14 cellular contexts compared by ENCODE assay signal in the genomic region with DNA sequence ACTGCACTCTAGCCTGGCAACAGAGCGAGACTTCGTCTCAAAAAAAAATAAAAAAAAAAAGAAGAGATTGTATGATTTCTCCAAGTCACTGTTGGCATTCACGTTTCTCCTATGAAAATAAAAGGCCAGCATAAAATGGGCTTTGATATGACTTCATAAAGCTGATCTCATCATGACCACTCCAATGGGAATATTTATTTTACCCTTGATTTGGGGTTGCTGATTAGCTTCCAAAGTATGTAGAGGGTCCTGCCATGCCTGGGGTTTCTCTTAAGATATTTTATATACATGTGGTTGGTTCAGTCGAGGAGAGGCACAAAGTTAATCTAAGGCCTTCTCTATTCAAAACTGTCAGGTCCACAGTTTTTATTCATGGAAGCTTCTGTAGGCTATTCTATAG.
DNase-seq lines count a peak whose midpoint lies in the region; ATAC-seq lines count a peak whose summit lies in the region.
"Had no signal": no experiment of that assay in that cellular context is flagged by ENCODE, and none has a peak within 500 bp of the region (broad histone marks: within the 10 kb centered on the region; RNA-seq: fewer than 3 reads in every experiment).

No MANE protein-coding gene starts in this region.

- DNase-seq in ELR (ENCODE audit: low read depth) (peak; percentile 4), astrocyte of the hippocampus (ENCODE audit: low read depth, low spot score) (peak; percentile 7), fibroblast of peridontal ligament (ENCODE audit: extremely low read depth) (peak; percentile 35), HuH-7 (ENCODE audit: low spot score) (no peak), anterior cingulate cortex (lab: John Stamatoyannopoulos, UW) (no peak)
- no peak for DNase-seq in stimulated activated naive B cell treated with anti-CD40 and anti-IgM and Interleukin-4, amounts not matched to agents 10 μg/mL and 1 μg/mL and 100 μg/mL, for 72 hours
- DNase-seq: CD4-positive, CD25-positive, alpha-beta regulatory T cell; CD8-positive, alpha-beta T cell; DMS 273 treated with DMSO at 0.1 percent for 48 hours; DMS79; GOT3; HFFc6 had no signal

- ATAC-seq in HG03280 (IDR thresholded peaks at IDR 0.05; ENCODE audit: unreplicated experiment): no peak
- no peak for ATAC-seq in stimulated activated naive B cell treated with anti-CD40 and anti-IgM and Interleukin-4, amounts not matched to agents 10 μg/mL and 1 μg/mL and 100 μg/mL, for 72 hours (replicated peaks)
- ATAC-seq: CD8-positive, alpha-beta T cell had no signal

- H3K27ac Mint-ChIP-seq in stimulated activated naive B cell treated with anti-CD40 and anti-IgM and Interleukin-4, amounts not matched to agents 10 μg/mL and 1 μg/mL and 100 μg/mL, for 72 hours: no peak overlapping the region
- H3K27ac Mint-ChIP-seq: B cell; CD4-positive, CD25-positive, alpha-beta regulatory T cell; CD8-positive, alpha-beta T cell; HFFc6 had no signal

- no peaks in the 10 kb centered on the region for H3K9me3 Mint-ChIP-seq in stimulated activated naive B cell treated with anti-CD40 and anti-IgM and Interleukin-4, amounts not matched to agents 10 μg/mL and 1 μg/mL and 100 μg/mL, for 72 hours
- H3K9me3 Mint-ChIP-seq: CD8-positive, alpha-beta T cell; HFFc6 had no signal

- no peaks in the 10 kb centered on the region for H3K4me1 Mint-ChIP-seq in stimulated activated naive B cell treated with anti-CD40 and anti-IgM and Interleukin-4, amounts not matched to agents 10 μg/mL and 1 μg/mL and 100 μg/mL, for 72 hours
- H3K4me1 Mint-ChIP-seq: B cell; CD4-positive, CD25-positive, alpha-beta regulatory T cell had no signal

- H3K36me3 Mint-ChIP-seq in stimulated activated naive B cell treated with anti-CD40 and anti-IgM and Interleukin-4, amounts not matched to agents 10 μg/mL and 1 μg/mL and 100 μg/mL, for 72 hours: no peaks in the 10 kb centered on the region
- H3K36me3 Mint-ChIP-seq: CD4-positive, CD25-positive, alpha-beta regulatory T cell; CD8-positive, alpha-beta T cell had no signal

- peaks cover 0 to 4% of the 10 kb centered on the region in 2 donors for H3K27me3 Mint-ChIP-seq in stimulated activated naive B cell treated with anti-CD40 and anti-IgM and Interleukin-4, amounts not matched to agents 10 μg/mL and 1 μg/mL and 100 μg/mL, for 72 hours
- H3K27me3 Mint-ChIP-seq: B cell had no signal

- H3K4me3 Mint-ChIP-seq in stimulated activated naive B cell treated with anti-CD40 and anti-IgM and Interleukin-4, amounts not matched to agents 10 μg/mL and 1 μg/mL and 100 μg/mL, for 72 hours: no peak overlapping the region
- H3K4me3 Mint-ChIP-seq: B cell; CD4-positive, CD25-positive, alpha-beta regulatory T cell; CD8-positive, alpha-beta T cell; HFFc6 had no signal

Comparison
In these comparisons a context has a peak if more than half of its experiments do, and no peak if none do; other contexts are left out.
1. DNase-seq: peak in ELR (single experiment), astrocyte of the hippocampus (single experiment) and fibroblast of peridontal ligament (single experiment); none in HuH-7 (single experiment), stimulated activated naive B cell treated with anti-CD40 and anti-IgM and Interleukin-4, amounts not matched to agents 10 μg/mL and 1 μg/mL and 100 μg/mL, for 72 hours (single experiment) and anterior cingulate cortex (0 of 58).